In genomic region chr3:49378249-49378899, GRCh38 we compare ENCODE assay signal across 11 cellular contexts. TPM values are rescaled to one million over a fixed set of nuclear protein-coding genes. Genes with fewer than 3 reads are reported as not detected.
DNase-seq lines count a peak whose midpoint lies in the region; TF ChIP-seq lines count a peak whose summit lies in the region.
"Had no signal": no experiment of that assay in that cellular context is flagged by ENCODE, and none has a peak within 500 bp of the region (broad histone marks: within the 10 kb centered on the region; RNA-seq: fewer than 3 reads in every experiment).

No MANE protein-coding gene starts in this region.

- no peak overlapping the region for H2BK15ac ChIP-seq in mesenchymal stem cell (ENCODE audit: low read depth, poor library complexity, severe bottlenecking)

- 76% methylated on average over 8 of the region's 11 CpGs for WGBS in mesenchymal stem cell

- peak overlapping the region; percentile 59 for H3K9ac ChIP-seq in mesenchymal stem cell (ENCODE audit: low read length)

- no peak overlapping the region for H2BK12ac ChIP-seq in mesenchymal stem cell (ENCODE audit: low read length in 2 of 2)

- H2BK5ac ChIP-seq in mesenchymal stem cell (ENCODE audit: low read depth, low read length, poor library complexity, severe bottlenecking): no peak overlapping the region

- no peak for TF ChIP-seq POLR2A in breast epithelium (IDR thresholded peaks at IDR 0.05)

- no peak for TF ChIP-seq CTCF in breast epithelium (IDR thresholded peaks at IDR 0.05)

- H3K79me1 ChIP-seq in mesenchymal stem cell (replicated peaks; ENCODE audit: low read length, poor library complexity, severe bottlenecking): peaks cover 2% of the 10 kb centered on the region

- intact Hi-C loops in breast epithelium (cut with DNase I; ENCODE audit: low total_unique reads): no loop called here

- no peak overlapping the region for H3K4me2 ChIP-seq in mesenchymal stem cell (ENCODE audit: low read length, poor library complexity, severe bottlenecking)

- peak overlapping the region in 1 of 3 donors; percentile 0 for H3K4me3 ChIP-seq in breast epithelium
- peak overlapping the region in 1 of 2 experiments; percentile 19 for H3K4me3 ChIP-seq in mesenchymal stem cell (ENCODE audit: insufficient read depth in 1 of 2, low read depth in 1 of 2, low read length in 2 of 2)
- H3K4me3 ChIP-seq: HAP-1, thoracic aorta had no signal

- peak; percentile 47 for DNase-seq in AG08395 (ENCODE audit: low spot score)
- DNase-seq in HS-27A (ENCODE audit: low read depth): peak; percentile 75
- DNase-seq in breast epithelium (ENCODE audit: low spot score in 2 of 2): peak in 1 of 2 donors; percentile 69
- DNase-seq in mesenchymal stem cell: peak; percentile 45
- DNase-seq in DMS153 (lab: John Stamatoyannopoulos, UW): no peak
- no peak for DNase-seq in NK-92 (lab: John Stamatoyannopoulos, UW; ENCODE audit: unreplicated experiment)
- no peak for DNase-seq in NCI-H82 (lab: John Stamatoyannopoulos, UW)
- no peak for DNase-seq in NCI-H1105 (lab: John Stamatoyannopoulos, UW)
- DNase-seq: WERI-Rb-1 had no signal

- H3K18ac ChIP-seq in mesenchymal stem cell (ENCODE audit: low read depth in 1 of 2, low read length in 2 of 2): no peak overlapping the region

- no peak overlapping the region for H2BK120ac ChIP-seq in mesenchymal stem cell (ENCODE audit: low read depth, low read length)

- no peaks in the 10 kb centered on the region for H3K36me3 ChIP-seq in breast epithelium
- H3K36me3 ChIP-seq in mesenchymal stem cell (ENCODE audit: control insufficient read depth in 1 of 2, insufficient read depth in 2 of 2, low read depth in 1 of 2, low read length in 2 of 2): peaks cover 28 to 29% of the 10 kb centered on the region in 2 experiments

- H4K91ac ChIP-seq in mesenchymal stem cell (ENCODE audit: low read length): no peak overlapping the region

- no peak overlapping the region for H2AK5ac ChIP-seq in mesenchymal stem cell (ENCODE audit: low read length, severe bottlenecking)

- H4K8ac ChIP-seq in mesenchymal stem cell (ENCODE audit: low read length): no peak overlapping the region

- H3K27ac ChIP-seq in breast epithelium (peak overlapping the region; percentile 14 to 25), mesenchymal stem cell (ENCODE audit: low read length, poor library complexity, severe bottlenecking) (no peak overlapping the region)
- H3K27ac ChIP-seq: WERI-Rb-1 had no signal

- H3K23ac ChIP-seq in mesenchymal stem cell (ENCODE audit: low read length in 2 of 2): no peak overlapping the region

- H3K27me3 ChIP-seq in breast epithelium (no peaks in the 10 kb centered on the region), mesenchymal stem cell (ENCODE audit: control insufficient read depth in 1 of 2, insufficient read depth in 1 of 2, low read length in 2 of 2) (no peaks in the 10 kb centered on the region)

- H3K9me3 ChIP-seq in breast epithelium: no peaks in the 10 kb centered on the region
- H3K9me3 ChIP-seq in mesenchymal stem cell (ENCODE audit: control insufficient read depth, low read length): no peaks in the 10 kb centered on the region
- H3K9me3 ChIP-seq: HAP-1, thoracic aorta had no signal

- H3K4me1 ChIP-seq in breast epithelium (peaks cover 0 to 4% of the 10 kb centered on the region in 2 donors), mesenchymal stem cell (ENCODE audit: control insufficient read depth, insufficient read depth, low read depth, low read length) (peaks cover under 1% of the 10 kb centered on the region)
- H3K4me1 ChIP-seq: HAP-1 had no signal

- H3K14ac ChIP-seq in mesenchymal stem cell (ENCODE audit: low read length in 2 of 2): peak overlapping the region in 1 of 2 experiments; percentile 15

- H3K4ac ChIP-seq in mesenchymal stem cell (ENCODE audit: low read depth in 1 of 2, low read length in 2 of 2): no peak overlapping the region

- H2AFZ ChIP-seq in mesenchymal stem cell (ENCODE audit: low read depth, low read length): no peak overlapping the region

RNA-seq across cellular contexts. Expression of gene GPX1, which starts 20.2 kb away (rescaled TPM):
- total RNA-seq in breast epithelium: 100 to 1,000 TPM; 205 to 653 (median 275) TPM
- 356 TPM for polyA plus RNA-seq in mesenchymal stem cell (2013, experiment 1 of 2)
- 358 TPM for polyA plus RNA-seq in mesenchymal stem cell (2013, experiment 2 of 2)

RNA-seq across cellular contexts. Expression of gene RHOA, which starts 33.4 kb away (rescaled TPM):
- total RNA-seq in breast epithelium: 100 to 1,000 TPM; 314 to 686 (median 317) TPM
- 552 TPM for polyA plus RNA-seq in mesenchymal stem cell (2013, experiment 1 of 2)
- 568 TPM for polyA plus RNA-seq in mesenchymal stem cell (2013, experiment 2 of 2)

RNA-seq across cellular contexts. Expression of gene TCTA, which starts 33.8 kb away (rescaled TPM):
- 10 to 100 TPM; 22.6 to 29.0 (median 25.9) TPM for total RNA-seq in breast epithelium
- 12.8 TPM for polyA plus RNA-seq in mesenchymal stem cell (2013, experiment 1 of 2)
- polyA plus RNA-seq in mesenchymal stem cell (2013, experiment 2 of 2): 13.2 TPM

RNA-seq across cellular contexts. Expression of gene USP4, which starts 38.5 kb away (rescaled TPM):
- 10 to 100 TPM; 26.3 to 32.8 (median 29.9) TPM for total RNA-seq in breast epithelium
- 27.9 TPM for polyA plus RNA-seq in mesenchymal stem cell (2013, experiment 1 of 2)
- 27.8 TPM for polyA plus RNA-seq in mesenchymal stem cell (2013, experiment 2 of 2)

RNA-seq across cellular contexts. Expression of gene AMT, which starts 43.9 kb away (rescaled TPM):
- 1 to 10 TPM; 2.7 to 8.3 (median 3.6) TPM for total RNA-seq in breast epithelium
- polyA plus RNA-seq in mesenchymal stem cell (2013, experiment 1 of 2): 4.1 TPM
- 3.9 TPM for polyA plus RNA-seq in mesenchymal stem cell (2013, experiment 2 of 2)

Comparison
In these comparisons a context has a peak if more than half of its experiments do, and no peak if none do; other contexts are left out.
1. DNase-seq: peak in AG08395 (single experiment), HS-27A (single experiment) and mesenchymal stem cell (single experiment); none in DMS153 (single experiment), NK-92 (single experiment), NCI-H82 (single experiment) and NCI-H1105 (single experiment).